Comparison of ENCODE assay signal across 9 cellular contexts in genomic region chr22:41910050-41910598, GRCh38. TPM values are rescaled to one million over a fixed set of nuclear protein-coding genes. Genes with fewer than 3 reads are reported as not detected.
A peak's percentile ranks its signal among the peaks of the same experiment; 100 is the strongest.
DNase-seq lines count a peak whose midpoint lies in the region; ATAC-seq and TF ChIP-seq lines count a peak whose summit lies in the region.
"Had no signal": no experiment of that assay in that cellular context is flagged by ENCODE, and none has a peak within 500 bp of the region (broad histone marks: within the 10 kb centered on the region; RNA-seq: fewer than 3 reads in every experiment).

No MANE protein-coding gene starts in this region.

- no peak overlapping the region for H3K9ac ChIP-seq in muscle layer of colon (ENCODE audit: low read length)

- H3K4me3 Mint-ChIP-seq in HFFc6: peak overlapping the region; percentile 42; the same call in 1 of the 2 replicates

- no peaks in the 10 kb centered on the region for H3K9me3 ChIP-seq in muscle layer of colon (ENCODE audit: low read length)

- H3K9me3 Mint-ChIP-seq in HFFc6: no peaks in the 10 kb centered on the region

- no peak overlapping the region for H3K27ac Mint-ChIP-seq in HFFc6

- no peaks in the 10 kb centered on the region for H3K36me3 Mint-ChIP-seq in HFFc6 (ENCODE audit: low read depth)

- CTCF ChIA-PET in AG04449 (lab: Yijun Ruan, JAX): no interaction called here

- H3K27me3 Mint-ChIP-seq in HFFc6 (ENCODE audit: insufficient read depth): peaks cover 20% of the 10 kb centered on the region

- H3K4me3 ChIP-seq in AG04449 (ENCODE audit: low read depth, low read length) (peak overlapping the region; percentile 6; the same call in 1 of the 2 replicates), epithelial cell of esophagus (ENCODE audit: low read length) (no peak overlapping the region), muscle layer of colon (ENCODE audit: low read depth in 1 of 2, low read length in 2 of 2) (peak overlapping the region; percentile 35 to 38)

- H3K27ac ChIP-seq in muscle layer of colon (ENCODE audit: low read depth, low read length): no peak overlapping the region

- peaks cover 8% of the 10 kb centered on the region; the same call in 1 of the 2 replicates for H3K4me1 Mint-ChIP-seq in HFFc6 (ENCODE audit: low read depth)

- peaks cover 8% of the 10 kb centered on the region for H3K4me1 ChIP-seq in muscle layer of colon (ENCODE audit: insufficient read depth, low read length)

- POLR2A ChIA-PET in AG04449 (lab: Yijun Ruan, JAX): no interaction called here

- DNase-seq in AG04449 (ENCODE audit: low read depth, low spot score): no peak
- DNase-seq in HFFc6: no peak
- peak; percentile 35 for DNase-seq in epithelial cell of esophagus (ENCODE audit: low read depth)
- no peak for DNase-seq in HPDE6-E6E7 (ENCODE audit: extremely low spot score)
- no peak for DNase-seq in activated CD4-positive, alpha-beta T cell treated with anti-CD3 and anti-CD28 coated beads, Interleukin-2, amount 50 U/mL, for 4 hours
- DNase-seq in NCI-H187 treated with DMSO at 0.1 percent for 48 hours (lab: John Stamatoyannopoulos, UW): no peak

- TF ChIP-seq CTCF in AG04449 (IDR thresholded peaks at IDR 0.05; ENCODE audit: insufficient read depth, low read length, missing control alignments) (no peak), HFFc6 (IDR thresholded peaks at IDR 0.05) (no peak), epithelial cell of esophagus (IDR thresholded peaks at IDR 0.05; ENCODE audit: insufficient read depth, low read depth, low read length, missing control alignments) (no peak)

- no peak for ATAC-seq in HG03378 (IDR thresholded peaks at IDR 0.05; ENCODE audit: unreplicated experiment)

- H3K27me3 ChIP-seq in muscle layer of colon (ENCODE audit: control insufficient read depth in 1 of 2, insufficient read depth in 2 of 2, low read length in 2 of 2): peaks cover 28 to 52% of the 10 kb centered on the region in 2 donors

- H3K36me3 ChIP-seq in muscle layer of colon (ENCODE audit: insufficient read depth, low read length): peaks cover 2% of the 10 kb centered on the region

RNA-seq across cellular contexts. Expression of gene SHISA8, which starts 4.8 kb away (rescaled TPM):
- total RNA-seq in HFFc6 (2021; fragmentation: NEBNext Ultra II Directional; extraction: Animal tissue kit (Norgen Biotek cat#: 25700)): not detected
- total RNA-seq: Daoy had no signal

RNA-seq across cellular contexts. Expression of gene TNFRSF13C, which starts 16.5 kb away (rescaled TPM):
- total RNA-seq in HFFc6 (2021; fragmentation: NEBNext Ultra II Directional; extraction: Animal tissue kit (Norgen Biotek cat#: 25700)): under 1 TPM; 0.05 to 0.32 (median 0.25) TPM

RNA-seq across cellular contexts. Expression of gene CENPM, which starts 36.8 kb away (rescaled TPM):
- 10 to 100 TPM; 15.6 to 29.4 (median 26.3) TPM for total RNA-seq in HFFc6 (2021; fragmentation: NEBNext Ultra II Directional; extraction: Animal tissue kit (Norgen Biotek cat#: 25700))

RNA-seq across cellular contexts. Expression of gene SEPTIN3, which starts 59.1 kb away (rescaled TPM):
- total RNA-seq in HFFc6 (2021; fragmentation: NEBNext Ultra II Directional; extraction: Animal tissue kit (Norgen Biotek cat#: 25700)): under 1 TPM in 2 of 6 experiments, not detected in 4; 0.05 to 0.17 TPM
